ENCODE assay signal across 15 cellular contexts in genomic region chr2:237935740-237936452, GRCh38. TPM values are rescaled to one million over a fixed set of nuclear protein-coding genes. Genes with fewer than 3 reads are reported as not detected.
DNase-seq lines count a peak whose midpoint lies in the region; ATAC-seq and TF ChIP-seq lines count a peak whose summit lies in the region.
"Had no signal": no experiment of that assay in that cellular context is flagged by ENCODE, and none has a peak within 500 bp of the region (broad histone marks: within the 10 kb centered on the region; RNA-seq: fewer than 3 reads in every experiment).

No MANE protein-coding gene starts in this region.

- no peaks in the 10 kb centered on the region for H3K79me2 ChIP-seq in GM23248 (ENCODE audit: insufficient read depth)

- H4K20me1 ChIP-seq in GM23248 (ENCODE audit: insufficient read depth) = no peaks in the 10 kb centered on the region

- no peaks in the 10 kb centered on the region for H3K9me2 ChIP-seq in GM23248 (ENCODE audit: insufficient read depth)

- ATAC-seq in GM19395 (IDR thresholded peaks at IDR 0.05; ENCODE audit: unreplicated experiment) = no peak

- 67 to 69% methylated on average over 11 of the region's 11 CpGs for WGBS in GM23248 (ENCODE audit: low coverage in 1 of 2, low lambda C conversion rate in 2 of 2, missing lambda C conversion rate in 2 of 2), 2 experiments
- 75% methylated on average over 11 of the region's 11 CpGs for WGBS in esophagus muscularis mucosa

- TF ChIP-seq CTCF in left ventricle myocardium inferior (IDR thresholded peaks at IDR 0.05; ENCODE audit: borderline replicate concordance) (no peak), Peyer's patch (IDR thresholded peaks at IDR 0.05) (no peak), esophagus muscularis mucosa (IDR thresholded peaks at IDR 0.05) (no peak)

- H3K9ac ChIP-seq in GM23248 = no peak overlapping the region

- H3K9me3 ChIP-seq in GM23248 (ENCODE audit: low read depth) (no peaks in the 10 kb centered on the region), left ventricle myocardium inferior (replicated peaks) (peaks cover under 1% of the 10 kb centered on the region), Peyer's patch (no peaks in the 10 kb centered on the region), esophagus muscularis mucosa (no peaks in the 10 kb centered on the region)
- H3K9me3 ChIP-seq: adrenal gland, tibial artery had no signal

- TF ChIP-seq POLR2A in Peyer's patch (IDR thresholded peaks at IDR 0.05) (no peak), esophagus muscularis mucosa (IDR thresholded peaks at IDR 0.05; ENCODE audit: low read depth) (no peak)

- H3K4me2 ChIP-seq in GM23248 (ENCODE audit: unreplicated experiment) = no peak overlapping the region

- DNase-seq in A172 (ENCODE audit: low spot score) (peak; percentile 62), GM23248 (peak; percentile 35), UCSD-AML1 (lab: John Stamatoyannopoulos, UW; ENCODE audit: unreplicated experiment) (peak; percentile 48), left ventricle myocardium inferior (no peak), Peyer's patch (no peak), esophagus muscularis mucosa (ENCODE audit: extremely low spot score) (no peak), midbrain (lab: John Stamatoyannopoulos, UW) (no peak)
- DNase-seq: activated B cell treated with CpG ODN at 0.5 μM for 24 hours, adrenal gland, head of caudate nucleus, NCI-H2081, NCI-H82, occipital lobe, tibial artery had no signal

- H3K36me3 ChIP-seq in GM23248 (ENCODE audit: low read depth) (no peaks in the 10 kb centered on the region), left ventricle myocardium inferior (no peaks in the 10 kb centered on the region), Peyer's patch (no peaks in the 10 kb centered on the region), esophagus muscularis mucosa (no peaks in the 10 kb centered on the region)
- H3K36me3 ChIP-seq: adrenal gland, tibial artery had no signal

- no peaks in the 10 kb centered on the region for H3K27me3 ChIP-seq in GM23248 (replicated peaks; ENCODE audit: insufficient read depth)
- no peaks in the 10 kb centered on the region for H3K27me3 ChIP-seq in left ventricle myocardium inferior (ENCODE audit: low read depth)
- H3K27me3 ChIP-seq in Peyer's patch = no peaks in the 10 kb centered on the region
- no peaks in the 10 kb centered on the region for H3K27me3 ChIP-seq in esophagus muscularis mucosa
- H3K27me3 ChIP-seq: adrenal gland, tibial artery had no signal

- no peak overlapping the region for H2AFZ ChIP-seq in GM23248

- peaks cover 10% of the 10 kb centered on the region; the same call in 1 of the 2 replicates for H3F3A ChIP-seq in GM23248 (ENCODE audit: insufficient read depth)

- H3K27ac ChIP-seq in GM23248 (no peak overlapping the region), left ventricle myocardium inferior (replicated peaks) (peak overlapping the region; percentile 55), Peyer's patch (no peak overlapping the region), esophagus muscularis mucosa (replicated peaks in 1 of 4) (no peak overlapping the region)
- H3K27ac ChIP-seq: adrenal gland, tibial artery had no signal

- no peak overlapping the region for H3K4me3 ChIP-seq in GM23248
- no peak overlapping the region for H3K4me3 ChIP-seq in left ventricle myocardium inferior
- no peak overlapping the region for H3K4me3 ChIP-seq in Peyer's patch
- no peak overlapping the region for H3K4me3 ChIP-seq in esophagus muscularis mucosa
- H3K4me3 ChIP-seq: adrenal gland, tibial artery had no signal

- H3K4me1 ChIP-seq in GM23248 (ENCODE audit: insufficient read depth) = peaks cover 21% of the 10 kb centered on the region
- H3K4me1 ChIP-seq in left ventricle myocardium inferior = peaks cover 8% of the 10 kb centered on the region
- H3K4me1 ChIP-seq in Peyer's patch = peaks cover 0 to 8% (median 0%) of the 10 kb centered on the region in 4 donors
- H3K4me1 ChIP-seq in esophagus muscularis mucosa = peaks cover 0 to 21% (median 15%) of the 10 kb centered on the region in 4 donors
- H3K4me1 ChIP-seq: adrenal gland had no signal

- no peak for TF ChIP-seq EP300 in esophagus muscularis mucosa (IDR thresholded peaks at IDR 0.05)

- in situ Hi-C loops in GM23248 (cut with MboI) = no loop called here

- intact Hi-C loops in left ventricle myocardium inferior (cut with micrococcal nuclease) (no loop called here), esophagus muscularis mucosa (cut with DNase I) (no loop called here)

RNA-seq across cellular contexts. Expression of gene UBE2F, which starts 30.9 kb away (rescaled TPM):
- 74.5 and 116 TPM in 2 replicates for total RNA-seq in A172 (2014; rRNA removed; shearing (Covaris generic))
- total RNA-seq in GM23248 (2014; rRNA removed; shearing (Covaris generic)) = 61.5 and 88.7 TPM in 2 replicates
- polyA plus RNA-seq in GM23248 (2016; fragmentation: Nextera tagmentation; extraction: Ambion mirVana) = 121 and 129 TPM in 2 replicates
- total RNA-seq in left ventricle myocardium inferior = 63.5 TPM
- 10 to 100 TPM; 21.5 to 67.7 (median 50.3) TPM for total RNA-seq in Peyer's patch
- total RNA-seq in esophagus muscularis mucosa = 100 to 1,000 TPM in 1 of 4 donors, 10 to 100 TPM in 3; 59.0 to 111 (median 78.5) TPM

Comparison
In these comparisons a context has a peak if more than half of its experiments do, and no peak if none do; other contexts are left out.
1. DNase-seq: peak in A172 (single experiment), GM23248 (single experiment) and UCSD-AML1 (single experiment); none in left ventricle myocardium inferior (single experiment), Peyer's patch (0 of 3), esophagus muscularis mucosa (single experiment) and midbrain (single experiment).